8 cellular contexts compared by ENCODE assay signal in the genomic region with DNA sequence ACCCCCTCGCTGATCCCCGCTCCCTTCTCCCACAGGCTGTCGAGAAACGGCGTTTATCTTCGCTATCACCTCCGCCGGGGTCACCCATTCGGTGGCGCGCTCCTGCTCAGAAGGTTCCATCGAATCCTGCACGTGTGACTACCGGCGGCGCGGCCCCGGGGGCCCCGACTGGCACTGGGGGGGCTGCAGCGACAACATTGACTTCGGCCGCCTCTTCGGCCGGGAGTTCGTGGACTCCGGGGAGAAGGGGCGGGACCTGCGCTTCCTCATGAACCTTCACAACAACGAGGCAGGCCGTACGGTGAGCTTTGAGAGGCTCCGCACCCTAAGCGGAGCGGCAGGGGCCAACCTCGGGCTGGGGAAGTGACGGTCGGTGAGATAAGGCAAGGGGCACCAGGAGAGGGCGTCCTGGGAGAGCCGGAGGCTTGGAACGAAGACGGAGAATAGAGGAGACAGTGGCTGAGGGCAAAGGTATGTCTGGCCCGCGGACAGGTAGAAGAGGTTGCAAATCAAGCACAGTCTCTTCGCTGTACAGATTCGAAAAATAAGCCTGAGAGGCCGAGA. TPM values are rescaled to one million over a fixed set of nuclear protein-coding genes. Genes with fewer than 3 reads are reported as not detected.
A peak's percentile ranks its signal among the peaks of the same experiment; 100 is the strongest.
DNase-seq lines count a peak whose midpoint lies in the region; ATAC-seq, FAIRE-seq and TF ChIP-seq lines count a peak whose summit lies in the region.
"Had no signal": no experiment of that assay in that cellular context is flagged by ENCODE, and none has a peak within 500 bp of the region (broad histone marks: within the 10 kb centered on the region; RNA-seq: fewer than 3 reads in every experiment).

No MANE protein-coding gene starts in this region.

- ATAC-seq in HG02763 (IDR thresholded peaks at IDR 0.05; ENCODE audit: unreplicated experiment): no peak

- no peaks in the 10 kb centered on the region for H3K36me3 Mint-ChIP-seq in T-helper 1 cell treated with Interleukin-12 subunit alpha and Interleukin-12 subunit beta and Interleukin-4 antibody, amounts not matched to agents 30 μg/mL and 1 μg/mL, for 36 hours (ENCODE audit: low read depth)

- WGBS in esophagus muscularis mucosa: 2% methylated on average over 25 of the region's 46 CpGs
- WGBS in sigmoid colon, 2 donors: 1 to 2% methylated on average over 46 of the region's 46 CpGs

- intact Hi-C loops in esophagus muscularis mucosa (cut with DNase I): no loop called here
- intact Hi-C loops in sigmoid colon (cut with DNase I): loop anchor here (5.0 kb wide), 1 partner anchor 53 kb away; the partner anchor contains the start of gene FKBP11

- no peaks in the 10 kb centered on the region for H3K9me3 ChIP-seq in esophagus muscularis mucosa
- H3K9me3 ChIP-seq in sigmoid colon: no peaks in the 10 kb centered on the region

- H3K36me3 ChIP-seq in esophagus muscularis mucosa: no peaks in the 10 kb centered on the region
- no peaks in the 10 kb centered on the region for H3K36me3 ChIP-seq in sigmoid colon

- peak overlapping the region; percentile 37 to 53 (median 41) for H3K4me3 ChIP-seq in esophagus muscularis mucosa
- H3K4me3 ChIP-seq in sigmoid colon: peak overlapping the region in 3 of 4 donors; percentile 5 to 39 (median 34)

- H3K27ac Mint-ChIP-seq in T-helper 1 cell treated with Interleukin-12 subunit alpha and Interleukin-12 subunit beta and Interleukin-4 antibody, amounts not matched to agents 30 μg/mL and 1 μg/mL, for 36 hours: peak overlapping the region; percentile 70

- H3K27ac ChIP-seq in esophagus muscularis mucosa (replicated peaks in 1 of 4): no peak overlapping the region
- no peak overlapping the region for H3K27ac ChIP-seq in sigmoid colon
- H3K27ac ChIP-seq: PC-9 had no signal

- peaks cover 44% of the 10 kb centered on the region for H3K4me1 Mint-ChIP-seq in T-helper 1 cell treated with Interleukin-12 subunit alpha and Interleukin-12 subunit beta and Interleukin-4 antibody, amounts not matched to agents 30 μg/mL and 1 μg/mL, for 36 hours (ENCODE audit: low read depth)

- FAIRE-seq in GM12892 (lab: Jason Lieb, UNC): peak; percentile 50

- H3K4me1 ChIP-seq in esophagus muscularis mucosa: peaks cover 40 to 44% (median 41%) of the 10 kb centered on the region in 4 donors
- H3K4me1 ChIP-seq in sigmoid colon: peaks cover 0 to 42% (median 41%) of the 10 kb centered on the region in 4 donors

- H3K4me3 Mint-ChIP-seq in T-helper 1 cell treated with Interleukin-12 subunit alpha and Interleukin-12 subunit beta and Interleukin-4 antibody, amounts not matched to agents 30 μg/mL and 1 μg/mL, for 36 hours: peak overlapping the region; percentile 84

- TF ChIP-seq POLR2A in GM12892 (IDR thresholded peaks at IDR 0.05; ENCODE audit: low read depth, low read length) (no peak), esophagus muscularis mucosa (IDR thresholded peaks at IDR 0.05; ENCODE audit: low read depth) (no peak), sigmoid colon (IDR thresholded peaks at IDR 0.05) (no peak)

- peaks cover 96% of the 10 kb centered on the region for H3K27me3 Mint-ChIP-seq in T-helper 1 cell treated with Interleukin-12 subunit alpha and Interleukin-12 subunit beta and Interleukin-4 antibody, amounts not matched to agents 30 μg/mL and 1 μg/mL, for 36 hours (ENCODE audit: low read depth)

- no peak for TF ChIP-seq EP300 in esophagus muscularis mucosa (IDR thresholded peaks at IDR 0.05)
- no peak for TF ChIP-seq EP300 in sigmoid colon (IDR thresholded peaks at IDR 0.05)

- no peaks in the 10 kb centered on the region for H3K9me3 Mint-ChIP-seq in T-helper 1 cell treated with Interleukin-12 subunit alpha and Interleukin-12 subunit beta and Interleukin-4 antibody, amounts not matched to agents 30 μg/mL and 1 μg/mL, for 36 hours

- no peak for DNase-seq in GM12892 (ENCODE audit: insufficient read length)
- no peak for DNase-seq in esophagus muscularis mucosa (ENCODE audit: extremely low spot score)
- DNase-seq in sigmoid colon: no peak
- no peak for DNase-seq in NCI-H1092 treated with DMSO at 0.1 percent for 48 hours (lab: John Stamatoyannopoulos, UW)
- no peak for DNase-seq in kidney glomerular epithelial cell (lab: John Stamatoyannopoulos, UW)

- H3K27me3 ChIP-seq in esophagus muscularis mucosa (peaks cover 18 to 94% (median 59%) of the 10 kb centered on the region in 4 donors), sigmoid colon (peaks cover 48 to 89% (median 74%) of the 10 kb centered on the region in 3 donors)

- TF ChIP-seq CTCF in esophagus muscularis mucosa (IDR thresholded peaks at IDR 0.05): no peak
- no peak for TF ChIP-seq CTCF in sigmoid colon (IDR thresholded peaks at IDR 0.05)

RNA-seq across cellular contexts. Expression of gene WNT1, which starts 2.3 kb away (rescaled TPM):
- not detected for polyA plus RNA-seq in GM12892 (2012; ENCODE audit: missing spikeins)
- not detected for total RNA-seq in esophagus muscularis mucosa
- total RNA-seq in sigmoid colon: not detected
- under 1 TPM in 1 of 3 donors, not detected in 2; 0.10 TPM for polyA plus RNA-seq in sigmoid colon
- total RNA-seq: PC-9 had no signal

RNA-seq across cellular contexts. Expression of gene WNT10B, which starts 8.9 kb away (rescaled TPM):
- 0.36 TPM for polyA plus RNA-seq in GM12892 (2012; ENCODE audit: missing spikeins)
- total RNA-seq in esophagus muscularis mucosa (1 to 10 TPM in 2 of 4 donors, under 1 TPM in 2; 0.92 to 1.8 (median 1.1) TPM), sigmoid colon (under 1 TPM in 3 of 4 donors, not detected in 1; 0.28 to 0.49 (median 0.36) TPM)
- polyA plus RNA-seq in sigmoid colon: 1 to 10 TPM in 1 of 3 donors, not detected in 2; 1.0 TPM
- total RNA-seq: PC-9 had no signal

RNA-seq across cellular contexts. Expression of gene DDN, which starts 18.7 kb away (rescaled TPM):
- 2.2 TPM for polyA plus RNA-seq in GM12892 (2012; ENCODE audit: missing spikeins)
- under 1 TPM in 1 of 4 donors, not detected in 3; 0.11 TPM for total RNA-seq in esophagus muscularis mucosa
- under 1 TPM in 1 of 4 donors, not detected in 3; 0.14 TPM for total RNA-seq in sigmoid colon
- polyA plus RNA-seq in sigmoid colon: under 1 TPM in 2 of 3 donors, not detected in 1; 0.60 to 0.69 TPM

RNA-seq across cellular contexts. Expression of gene ARF3, which starts 23.2 kb away (rescaled TPM):
- 89.4 TPM for polyA plus RNA-seq in GM12892 (2012; ENCODE audit: missing spikeins)
- total RNA-seq in esophagus muscularis mucosa (10 to 100 TPM; 42.8 to 71.9 (median 65.1) TPM), sigmoid colon (10 to 100 TPM; 37.9 to 61.0 (median 49.3) TPM)
- 100 to 1,000 TPM in 2 of 3 donors, 10 to 100 TPM in 1; 87.7 to 161 (median 132) TPM for polyA plus RNA-seq in sigmoid colon

RNA-seq across cellular contexts. Expression of gene PRKAG1, which starts 38.1 kb away (rescaled TPM):
- polyA plus RNA-seq in GM12892 (2012; ENCODE audit: missing spikeins): 48.0 TPM
- 10 to 100 TPM; 52.0 to 70.6 (median 64.3) TPM for total RNA-seq in esophagus muscularis mucosa
- 10 to 100 TPM; 49.6 to 71.3 (median 60.0) TPM for total RNA-seq in sigmoid colon
- 10 to 100 TPM; 48.6 to 71.2 (median 61.3) TPM for polyA plus RNA-seq in sigmoid colon
